ENCODE assay signal across 2 cellular contexts in genomic region chr2:48210189-48210588, GRCh38.
TF ChIP-seq lines count a peak whose summit lies in the region.

No MANE protein-coding gene starts in this region.

TF ChIP-seq in SK-N-SH, 30 proteins besides CTCF, POLR2A, EP300 and RAD21 (continued from another document):
- no peak for TF ChIP-seq USF2 (IDR thresholded peaks at IDR 0.05; ENCODE audit: borderline replicate concordance, low read depth, low read length)
- no peak for TF ChIP-seq RXRA (IDR thresholded peaks at IDR 0.05; ENCODE audit: borderline replicate concordance, low read depth)
- TF ChIP-seq TCF12 (IDR thresholded peaks at IDR 0.05), result no peak
- no peak for TF ChIP-seq MAX (IDR thresholded peaks at IDR 0.05; ENCODE audit: low read depth)
- no peak for TF ChIP-seq MEF2A (IDR thresholded peaks at IDR 0.05; ENCODE audit: borderline replicate concordance, low read depth)
- no peak for TF ChIP-seq REST (IDR thresholded peaks at IDR 0.05; ENCODE audit: low read depth, low read length)
- TF ChIP-seq MXI1 (IDR thresholded peaks at IDR 0.05; ENCODE audit: low read depth, low read length), result no peak
- TF ChIP-seq, protein P1, sequence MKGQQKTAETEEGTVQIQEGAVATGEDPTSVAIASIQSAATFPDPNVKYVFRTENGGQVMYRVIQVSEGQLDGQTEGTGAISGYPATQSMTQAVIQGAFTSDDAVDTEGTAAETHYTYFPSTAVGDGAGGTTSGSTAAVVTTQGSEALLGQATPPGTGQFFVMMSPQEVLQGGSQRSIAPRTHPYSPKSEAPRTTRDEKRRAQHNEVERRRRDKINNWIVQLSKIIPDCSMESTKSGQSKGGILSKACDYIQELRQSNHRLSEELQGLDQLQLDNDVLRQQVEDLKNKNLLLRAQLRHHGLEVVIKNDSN (IDR thresholded peaks at IDR 0.05; ENCODE audit: borderline replicate concordance, low read depth), result no peak
- TF ChIP-seq, protein P2, sequence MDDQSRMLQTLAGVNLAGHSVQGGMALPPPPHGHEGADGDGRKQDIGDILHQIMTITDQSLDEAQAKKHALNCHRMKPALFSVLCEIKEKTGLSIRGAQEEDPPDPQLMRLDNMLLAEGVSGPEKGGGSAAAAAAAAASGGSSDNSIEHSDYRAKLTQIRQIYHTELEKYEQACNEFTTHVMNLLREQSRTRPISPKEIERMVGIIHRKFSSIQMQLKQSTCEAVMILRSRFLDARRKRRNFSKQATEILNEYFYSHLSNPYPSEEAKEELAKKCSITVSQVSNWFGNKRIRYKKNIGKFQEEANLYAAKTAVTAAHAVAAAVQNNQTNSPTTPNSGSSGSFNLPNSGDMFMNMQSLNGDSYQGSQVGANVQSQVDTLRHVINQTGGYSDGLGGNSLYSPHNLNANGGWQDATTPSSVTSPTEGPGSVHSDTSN (IDR thresholded peaks at IDR 0.05), result no peak
- no peak for TF ChIP-seq RFX5 (IDR thresholded peaks at IDR 0.05; ENCODE audit: low read length)

TF ChIP-seq in SK-N-SH treated with all-trans-retinoic acid at 6 μM for 48 hours, 23 proteins besides CTCF, POLR2A, EP300 and RAD21 (continued from another document):
- TF ChIP-seq, protein P3, sequence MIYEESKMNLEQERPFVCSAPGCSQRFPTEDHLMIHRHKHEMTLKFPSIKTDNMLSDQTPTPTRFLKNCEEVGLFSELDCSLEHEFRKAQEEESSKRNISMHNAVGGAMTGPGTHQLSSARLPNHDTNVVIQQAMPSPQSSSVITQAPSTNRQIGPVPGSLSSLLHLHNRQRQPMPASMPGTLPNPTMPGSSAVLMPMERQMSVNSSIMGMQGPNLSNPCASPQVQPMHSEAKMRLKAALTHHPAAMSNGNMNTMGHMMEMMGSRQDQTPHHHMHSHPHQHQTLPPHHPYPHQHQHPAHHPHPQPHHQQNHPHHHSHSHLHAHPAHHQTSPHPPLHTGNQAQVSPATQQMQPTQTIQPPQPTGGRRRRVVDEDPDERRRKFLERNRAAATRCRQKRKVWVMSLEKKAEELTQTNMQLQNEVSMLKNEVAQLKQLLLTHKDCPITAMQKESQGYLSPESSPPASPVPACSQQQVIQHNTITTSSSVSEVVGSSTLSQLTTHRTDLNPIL (CRISPR knock-in tag; IDR thresholded peaks at IDR 0.05; ENCODE audit: low read depth), result no peak
- no peak for TF ChIP-seq PATZ1 (CRISPR knock-in tag; IDR thresholded peaks at IDR 0.05; ENCODE audit: borderline replicate concordance)
- no peak for TF ChIP-seq TOX (CRISPR knock-in tag; IDR thresholded peaks at IDR 0.05; ENCODE audit: borderline replicate concordance)
